ENCODE assay signal across 8 cellular contexts in the genomic region with DNA sequence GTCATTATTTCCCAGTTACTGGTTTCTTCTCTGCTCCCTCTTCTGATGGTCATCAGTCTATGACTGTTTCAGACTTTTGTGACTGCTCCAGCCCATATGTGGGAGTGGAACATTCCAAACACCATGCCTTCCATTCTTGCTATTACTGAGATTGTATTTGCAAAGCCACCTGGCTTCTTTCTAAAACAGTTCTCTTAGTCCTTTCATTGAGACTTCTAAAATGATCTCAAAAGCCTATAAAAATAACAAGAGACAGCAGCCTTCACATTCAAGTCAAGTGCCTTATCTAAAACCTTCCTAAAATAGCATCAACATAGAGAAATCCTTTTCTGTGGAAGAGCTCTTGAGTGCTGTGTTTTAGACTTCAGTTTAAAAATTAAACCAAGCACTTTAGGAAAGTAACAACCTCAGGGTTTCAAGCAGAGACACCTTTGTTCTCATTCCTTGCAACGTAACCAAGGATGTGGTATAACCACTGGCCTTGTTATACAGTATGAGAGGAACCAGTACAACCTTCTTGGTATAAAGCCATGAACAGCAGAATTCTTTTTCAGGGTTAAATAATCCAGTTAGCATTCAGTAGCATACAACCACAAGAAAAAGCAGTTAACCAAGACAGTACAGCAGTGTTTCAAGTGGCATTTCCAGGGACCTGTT.
A peak's percentile ranks its signal among the peaks of the same experiment; 100 is the strongest.
DNase-seq lines count a peak whose midpoint lies in the region; ATAC-seq and TF ChIP-seq lines count a peak whose summit lies in the region.

No MANE protein-coding gene starts in this region.

- 59 to 79% (median 67%) methylated on average over 1 of the region's 1 CpG for WGBS in heart left ventricle, 4 donors

- no peaks in the 10 kb centered on the region for H3K9me3 ChIP-seq in CD8-positive, alpha-beta T cell (ENCODE audit: low read length)
- no peaks in the 10 kb centered on the region for H3K9me3 ChIP-seq in heart left ventricle

- peaks cover 62% of the 10 kb centered on the region for H3K4me1 ChIP-seq in CD8-positive, alpha-beta T cell (ENCODE audit: insufficient read depth, low read length)
- peaks cover 0 to 15% (median 8%) of the 10 kb centered on the region in 12 donors for H3K4me1 ChIP-seq in heart left ventricle

- ATAC-seq in CD8-positive, alpha-beta T cell: peak; percentile 84
- peak; percentile 50 for ATAC-seq in GM19468 (IDR thresholded peaks at IDR 0.05; ENCODE audit: extremely low read depth, unreplicated experiment)
- peak; percentile 57 for ATAC-seq in HG03442 (IDR thresholded peaks at IDR 0.05; ENCODE audit: unreplicated experiment)
- peak; percentile 53 to 79 (median 69) for ATAC-seq in heart left ventricle

- H3K27ac ChIP-seq in CD8-positive, alpha-beta T cell (ENCODE audit: low read depth, low read length): peak overlapping the region; percentile 12
- H3K27ac ChIP-seq in heart left ventricle: peak overlapping the region in 7 of 12 donors; percentile 5 to 55 (median 13)

- TF ChIP-seq POLR2A in heart left ventricle (IDR thresholded peaks at IDR 0.05): no peak

- peaks cover 35% of the 10 kb centered on the region for H3K36me3 ChIP-seq in CD8-positive, alpha-beta T cell (ENCODE audit: insufficient read depth, low read length)
- peaks cover 0 to 100% (median 94%) of the 10 kb centered on the region in 9 donors for H3K36me3 ChIP-seq in heart left ventricle

- peaks cover 82% of the 10 kb centered on the region for H3K36me3 Mint-ChIP-seq in CD8-positive, alpha-beta T cell

- no peak for TF ChIP-seq CTCF in CD8-positive, alpha-beta T cell (IDR thresholded peaks at IDR 0.05)
- TF ChIP-seq CTCF in heart left ventricle (IDR thresholded peaks at IDR 0.05): no peak

- peak overlapping the region; percentile 90 for H3K27ac Mint-ChIP-seq in CD8-positive, alpha-beta T cell

- H3K27me3 ChIP-seq in CD8-positive, alpha-beta T cell (ENCODE audit: insufficient read depth, low read length): no peaks in the 10 kb centered on the region
- no peaks in the 10 kb centered on the region for H3K27me3 ChIP-seq in heart left ventricle

- CTCF ChIA-PET in CD8-positive, alpha-beta T cell (lab: Charles Lee): interaction anchor here (1.4 kb wide), 1 partner anchor 13 kb away, joined by 3 read pairs; no protein-coding TSS in a partner anchor

- peak overlapping the region; percentile 7 for H3K4me3 ChIP-seq in CD8-positive, alpha-beta T cell (ENCODE audit: low read depth, low read length)
- no peak overlapping the region for H3K4me3 ChIP-seq in heart left ventricle

- H3K27me3 Mint-ChIP-seq in CD8-positive, alpha-beta T cell (ENCODE audit: low read depth): no peaks in the 10 kb centered on the region

- no peaks in the 10 kb centered on the region for H3K9me3 Mint-ChIP-seq in CD8-positive, alpha-beta T cell

- no peak for DNase-seq in CD8-positive, alpha-beta T cell
- DNase-seq in heart left ventricle (no peak), pons (ENCODE audit: low spot score) (no peak), GDM1 (lab: John Stamatoyannopoulos, UW) (no peak), NCI-H2107 treated with DMSO at 0.1 percent for 48 hours (lab: John Stamatoyannopoulos, UW; ENCODE audit: unreplicated experiment) (no peak)
- DNase-seq in activated CD8-positive, alpha-beta memory T cell treated with anti-CD3 and anti-CD28 coated beads, Interleukin-2, amount 50 U/mL, for 48 hours: no peak

- POLR2A ChIA-PET in CD8-positive, alpha-beta T cell (lab: Charles Lee): no interaction called here

- peaks cover 74% of the 10 kb centered on the region for H3K4me1 Mint-ChIP-seq in CD8-positive, alpha-beta T cell (ENCODE audit: low read depth)

- peak overlapping the region; percentile 24 for H3K4me3 Mint-ChIP-seq in CD8-positive, alpha-beta T cell

- intact Hi-C loops in CD8-positive, alpha-beta T cell (cut with DNase I, micrococcal nuclease): loop anchor here in 1 of 2 experiments (1.0 to 5.0 kb wide), 3 partner anchors 12 to 96 kb away; a partner anchor contains a TSS
- intact Hi-C loops in heart left ventricle (cut with DNase I): loop anchor here in 2 of 10 donors (5.0 to 10.0 kb wide), 2 partner anchors 93 to 96 kb away; a partner anchor contains a TSS
